ENCODE assay signal across 1 cellular context in genomic region chr2:8632755-8633154, GRCh38.
A peak's percentile ranks its signal among the peaks of the same experiment; 100 is the strongest.
TF ChIP-seq lines count a peak whose summit lies in the region.

No MANE protein-coding gene starts in this region.

TF ChIP-seq in HepG2, 621 proteins besides CTCF, POLR2A, EP300 and RAD21:
- TF ChIP-seq SP4 (CRISPR knock-in tag; IDR thresholded peaks at IDR 0.05) (peak; percentile 28; the same call in 1 of the 2 replicates), ZNF576 (CRISPR knock-in tag; IDR thresholded peaks at IDR 0.05) (0 out of 2 replicates have a peak, but pooled peaks have one; percentile 18), PCBP2 (optimal IDR thresholded peaks at IDR 0.05; ENCODE audit: low read depth, low read length, poor library complexity, severe bottlenecking) (no peak), SIX1 (CRISPR knock-in tag; IDR thresholded peaks at IDR 0.05; ENCODE audit: borderline replicate concordance) (no peak), TCF12 (IDR thresholded peaks at IDR 0.05) (no peak), TCF12 (CRISPR knock-in tag; IDR thresholded peaks at IDR 0.05) (no peak), ZNF883 (CRISPR knock-in tag; IDR thresholded peaks at IDR 0.05; ENCODE audit: not compliant biosample characterization) (no peak), ZNF550 (CRISPR knock-in tag; IDR thresholded peaks at IDR 0.05; ENCODE audit: borderline replicate concordance) (no peak), TFE3 (CRISPR knock-in tag; IDR thresholded peaks at IDR 0.05) (no peak), ZNF292 (CRISPR knock-in tag; IDR thresholded peaks at IDR 0.05; ENCODE audit: borderline replicate concordance, low read depth) (0 out of 2 replicates have a peak, but pooled peaks have one; percentile 10), ZNF512 (CRISPR knock-in tag; IDR thresholded peaks at IDR 0.05) (no peak), TOPORS (CRISPR knock-in tag; IDR thresholded peaks at IDR 0.05) (no peak), CCDC6 (CRISPR knock-in tag; IDR thresholded peaks at IDR 0.05) (no peak), ZBTB2 (CRISPR knock-in tag; IDR thresholded peaks at IDR 0.05; ENCODE audit: low read depth) (no peak), BCL3 (CRISPR knock-in tag; IDR thresholded peaks at IDR 0.05) (no peak), GMEB1 (CRISPR knock-in tag; IDR thresholded peaks at IDR 0.05; ENCODE audit: borderline replicate concordance) (no peak), ZNF790 (CRISPR knock-in tag; IDR thresholded peaks at IDR 0.05; ENCODE audit: borderline replicate concordance) (no peak), ZBTB38 (CRISPR knock-in tag; IDR thresholded peaks at IDR 0.05) (0 out of 2 replicates have a peak, but pooled peaks have one; percentile 38), CHD4 (IDR thresholded peaks at IDR 0.05; ENCODE audit: borderline replicate concordance, low read length) (no peak), FOXJ3 (CRISPR knock-in tag; IDR thresholded peaks at IDR 0.05; ENCODE audit: borderline replicate concordance) (no peak), SNAPC2 (CRISPR knock-in tag; IDR thresholded peaks at IDR 0.05) (no peak), PTBP1 (IDR thresholded peaks at IDR 0.05; ENCODE audit: low read depth, low read length, poor library complexity, severe bottlenecking) (no peak), GABPB1 (CRISPR knock-in tag; IDR thresholded peaks at IDR 0.05) (0 out of 2 replicates have a peak, but pooled peaks have one; percentile 8), TRIM22 (IDR thresholded peaks at IDR 0.05) (no peak), HOMEZ (CRISPR knock-in tag; IDR thresholded peaks at IDR 0.05; ENCODE audit: low read depth) (no peak), ZNF597 (CRISPR knock-in tag; IDR thresholded peaks at IDR 0.05) (no peak)
- TF ChIP-seq, protein P1, sequence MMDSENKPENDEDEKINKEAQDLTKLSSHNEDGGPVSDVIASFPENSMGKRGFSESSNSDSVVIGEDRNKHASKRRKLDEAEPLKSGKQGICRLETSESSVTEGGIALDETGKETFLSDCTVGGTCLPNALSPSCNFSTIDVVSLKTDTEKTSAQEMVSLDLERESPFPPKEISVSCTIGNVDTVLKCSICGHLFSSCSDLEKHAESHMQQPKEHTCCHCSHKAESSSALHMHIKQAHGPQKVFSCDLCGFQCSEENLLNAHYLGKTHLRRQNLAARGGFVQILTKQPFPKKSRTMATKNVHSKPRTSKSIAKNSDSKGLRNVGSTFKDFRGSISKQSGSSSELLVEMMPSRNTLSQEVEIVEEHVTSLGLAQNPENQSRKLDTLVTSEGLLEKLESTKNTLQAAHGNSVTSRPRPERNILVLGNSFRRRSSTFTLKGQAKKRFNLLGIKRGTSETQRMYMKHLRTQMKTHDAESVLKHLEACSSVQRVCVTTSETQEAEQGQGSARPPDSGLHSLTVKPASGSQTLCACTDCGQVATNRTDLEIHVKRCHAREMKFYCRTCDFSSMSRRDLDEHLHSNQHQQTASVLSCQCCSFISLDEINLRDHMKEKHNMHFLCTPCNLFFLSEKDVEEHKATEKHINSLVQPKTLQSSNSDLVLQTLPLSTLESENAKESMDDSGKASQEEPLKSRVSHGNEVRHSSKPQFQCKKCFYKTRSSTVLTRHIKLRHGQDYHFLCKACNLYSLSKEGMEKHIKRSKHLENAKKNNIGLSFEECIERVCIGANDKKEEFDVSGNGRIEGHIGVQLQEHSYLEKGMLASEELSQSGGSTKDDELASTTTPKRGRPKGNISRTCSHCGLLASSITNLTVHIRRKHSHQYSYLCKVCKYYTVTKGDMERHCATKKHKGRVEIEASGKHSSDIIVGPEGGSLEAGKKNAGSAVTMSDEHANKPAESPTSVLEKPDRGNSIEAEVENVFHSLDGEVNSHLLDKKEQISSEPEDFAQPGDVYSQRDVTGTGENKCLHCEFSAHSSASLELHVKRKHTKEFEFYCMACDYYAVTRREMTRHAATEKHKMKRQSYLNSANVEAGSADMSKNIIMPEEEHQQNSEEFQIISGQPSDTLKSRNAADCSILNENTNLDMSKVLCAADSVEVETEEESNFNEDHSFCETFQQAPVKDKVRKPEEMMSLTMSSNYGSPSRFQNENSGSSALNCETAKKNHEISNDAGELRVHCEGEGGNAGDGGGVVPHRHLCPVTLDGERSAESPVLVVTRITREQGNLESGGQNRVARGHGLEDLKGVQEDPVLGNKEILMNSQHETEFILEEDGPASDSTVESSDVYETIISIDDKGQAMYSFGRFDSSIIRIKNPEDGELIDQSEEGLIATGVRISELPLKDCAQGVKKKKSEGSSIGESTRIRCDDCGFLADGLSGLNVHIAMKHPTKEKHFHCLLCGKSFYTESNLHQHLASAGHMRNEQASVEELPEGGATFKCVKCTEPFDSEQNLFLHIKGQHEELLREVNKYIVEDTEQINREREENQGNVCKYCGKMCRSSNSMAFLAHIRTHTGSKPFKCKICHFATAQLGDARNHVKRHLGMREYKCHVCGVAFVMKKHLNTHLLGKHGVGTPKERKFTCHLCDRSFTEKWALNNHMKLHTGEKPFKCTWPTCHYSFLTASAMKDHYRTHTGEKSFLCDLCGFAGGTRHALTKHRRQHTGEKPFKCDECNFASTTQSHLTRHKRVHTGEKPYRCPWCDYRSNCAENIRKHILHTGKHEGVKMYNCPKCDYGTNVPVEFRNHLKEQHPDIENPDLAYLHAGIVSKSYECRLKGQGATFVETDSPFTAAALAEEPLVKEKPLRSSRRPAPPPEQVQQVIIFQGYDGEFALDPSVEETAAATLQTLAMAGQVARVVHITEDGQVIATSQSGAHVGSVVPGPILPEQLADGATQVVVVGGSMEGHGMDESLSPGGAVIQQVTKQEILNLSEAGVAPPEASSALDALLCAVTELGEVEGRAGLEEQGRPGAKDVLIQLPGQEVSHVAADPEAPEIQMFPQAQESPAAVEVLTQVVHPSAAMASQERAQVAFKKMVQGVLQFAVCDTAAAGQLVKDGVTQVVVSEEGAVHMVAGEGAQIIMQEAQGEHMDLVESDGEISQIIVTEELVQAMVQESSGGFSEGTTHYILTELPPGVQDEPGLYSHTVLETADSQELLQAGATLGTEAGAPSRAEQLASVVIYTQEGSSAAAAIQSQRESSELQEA (CRISPR knock-in tag; IDR thresholded peaks at IDR 0.05; ENCODE audit: not compliant biosample characterization): no peak
- TF ChIP-seq, protein P2, sequence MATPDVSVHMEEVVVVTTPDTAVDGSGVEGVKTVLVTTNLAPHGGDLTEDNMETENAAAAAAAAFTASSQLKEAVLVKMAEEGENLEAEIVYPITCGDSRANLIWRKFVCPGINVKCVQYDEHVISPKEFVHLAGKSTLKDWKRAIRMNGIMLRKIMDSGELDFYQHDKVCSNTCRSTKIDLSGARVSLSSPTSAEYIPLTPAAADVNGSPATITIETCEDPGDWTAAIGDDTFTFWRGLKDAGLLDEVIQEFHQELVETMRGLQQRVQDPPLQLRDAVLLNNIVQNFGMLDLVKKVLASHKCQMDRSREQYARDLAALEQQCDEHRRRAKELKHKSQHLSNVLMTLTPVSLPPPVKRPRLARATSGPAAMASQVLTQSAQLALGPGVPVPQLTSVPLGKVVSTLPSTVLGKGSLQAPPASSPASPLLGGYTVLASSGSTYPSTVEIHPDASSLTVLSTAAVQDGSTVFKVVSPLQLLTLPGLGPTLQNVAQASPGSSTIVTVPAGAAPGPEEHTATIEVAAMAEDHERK (CRISPR knock-in tag; IDR thresholded peaks at IDR 0.05; ENCODE audit: low read depth): no peak
- TF ChIP-seq, protein P3, sequence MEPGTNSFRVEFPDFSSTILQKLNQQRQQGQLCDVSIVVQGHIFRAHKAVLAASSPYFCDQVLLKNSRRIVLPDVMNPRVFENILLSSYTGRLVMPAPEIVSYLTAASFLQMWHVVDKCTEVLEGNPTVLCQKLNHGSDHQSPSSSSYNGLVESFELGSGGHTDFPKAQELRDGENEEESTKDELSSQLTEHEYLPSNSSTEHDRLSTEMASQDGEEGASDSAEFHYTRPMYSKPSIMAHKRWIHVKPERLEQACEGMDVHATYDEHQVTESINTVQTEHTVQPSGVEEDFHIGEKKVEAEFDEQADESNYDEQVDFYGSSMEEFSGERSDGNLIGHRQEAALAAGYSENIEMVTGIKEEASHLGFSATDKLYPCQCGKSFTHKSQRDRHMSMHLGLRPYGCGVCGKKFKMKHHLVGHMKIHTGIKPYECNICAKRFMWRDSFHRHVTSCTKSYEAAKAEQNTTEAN (CRISPR knock-in tag; conservative IDR thresholded peaks at IDR 0.05): no peak
